Comparison of ENCODE assay signal across 16 cellular contexts in genomic region chr9:91790912-91791311, GRCh38.
"Had no signal": no experiment of that assay in that cellular context is flagged by ENCODE, and none has a peak within 500 bp of the region (broad histone marks: within the 10 kb centered on the region; RNA-seq: fewer than 3 reads in every experiment).

No MANE protein-coding gene starts in this region.

- DNase-seq: activated B cell treated with CpG ODN at 0.5 μM for 24 hours; activated CD4-positive, alpha-beta T cell treated with anti-CD3 and anti-CD28 coated beads, Interleukin-2, amount 50 U/mL, for 1 hour; activated naive CD4-positive, alpha-beta T cell treated with anti-CD3 and anti-CD28 coated beads, Interleukin-2, amount 50 U/mL, for 16 hours; activated T-cell treated with anti-CD3 and anti-CD28 coated beads, Interleukin-2, amount 50 U/mL, for 1 hour; amygdala; brain microvascular endothelial cell; cerebellar nuclear complex; esophagus squamous epithelium; glutamatergic neuron; immature natural killer cell; psoas muscle; stimulated activated CD4-positive, alpha-beta T cell treated with anti-CD3 and anti-CD28 coated beads, Interleukin-12 subunit alpha, Interleukin-12 subunit beta, amount 100 ng/mL, for 4 hours; stimulated activated naive CD4-positive, alpha-beta T cell had no signal

- H3K36me3 ChIP-seq: brain microvascular endothelial cell, esophagus squamous epithelium had no signal

- H3K4me1 ChIP-seq: esophagus squamous epithelium, psoas muscle had no signal

- H3K27me3 ChIP-seq: brain microvascular endothelial cell, esophagus squamous epithelium had no signal

- H3K4me3 ChIP-seq: esophagus squamous epithelium, psoas muscle had no signal

- H3K9me3 ChIP-seq: esophagus squamous epithelium had no signal

- H3K27ac ChIP-seq: brain microvascular endothelial cell, esophagus squamous epithelium, psoas muscle had no signal

- ATAC-seq: left lobe of liver; natural killer cell treated with Interleukin-12 subunit alpha and Interleukin-12 subunit beta and Interleukin-15 and Interleukin-18, amount 100 ng/mL, for 72 hours; psoas muscle; sciatic nerve had no signal
